8 cellular contexts compared by ENCODE assay signal in genomic region chr2:190319557-190320498, GRCh38. TPM values are rescaled to one million over a fixed set of nuclear protein-coding genes. Genes with fewer than 3 reads are reported as not detected.
DNase-seq lines count a peak whose midpoint lies in the region; ATAC-seq and TF ChIP-seq lines count a peak whose summit lies in the region.

TSS of gene HIBCH (minus strand) at chr2:190319826. CDS start at chr2:190319750, 76 bp downstream.

- peak within 1 kb of the TSS; percentile 80 for H3K27ac Mint-ChIP-seq in dendritic cell treated with granulocyte-macrophage colony-stimulating factor and Interleukin-4, amounts not matched to agents 40 ng/mL and 50 ng/mL, for 4 days

- H3K4me3 Mint-ChIP-seq in dendritic cell treated with granulocyte-macrophage colony-stimulating factor and Interleukin-4, amounts not matched to agents 40 ng/mL and 50 ng/mL, for 4 days = peak within 1 kb of the TSS; percentile 82

- peaks cover 15% of the 10 kb centered on the region for H3K4me1 Mint-ChIP-seq in dendritic cell treated with granulocyte-macrophage colony-stimulating factor and Interleukin-4, amounts not matched to agents 40 ng/mL and 50 ng/mL, for 4 days (ENCODE audit: low read depth)

- H3K4me3 ChIP-seq in BLaER1 treated with 17β-estradiol and CSF1 and Interleukin-3, amounts not matched to agents 10 nM and 100 nM = peak within 1 kb of the TSS; percentile 59 to 83 (median 68)
- peak within 1 kb of the TSS; percentile 63 to 70 for H3K4me3 ChIP-seq in left lung

- DNase-seq in GM19240 (ENCODE audit: insufficient read length, low spot score) = peak; percentile 41
- DNase-seq in NCI-H526 treated with DMSO at 0.1 percent for 48 hours (lab: John Stamatoyannopoulos, UW) = peak; percentile 98
- peak; percentile 67 to 89 for DNase-seq in activated CD4-positive, alpha-beta T cell treated with anti-CD3 and anti-CD28 coated beads, Interleukin-2, amount 50 U/mL, for 24 hours (ENCODE audit: low read depth in 1 of 2, low spot score in 1 of 2)
- DNase-seq in left lung = peak; percentile 99 to 100
- peak; percentile 90 for DNase-seq in stimulated activated CD4-positive, alpha-beta T cell treated with anti-CD3 and anti-CD28 coated beads, Interleukin-4, amount 100 ng/mL, for 1 hour

- H4K20me1 ChIP-seq in BLaER1 treated with 17β-estradiol and CSF1 and Interleukin-3, amounts not matched to agents 10 nM and 100 nM = peaks cover 0 to 6% (median 0%) of the 10 kb centered on the region in 11 experiments; a peak in 2 of 22 replicates

- no peaks in the 10 kb centered on the region for H3K27me3 ChIP-seq in BLaER1 treated with 17β-estradiol and CSF1 and Interleukin-3, amounts not matched to agents 10 nM and 100 nM
- H3K27me3 ChIP-seq in left lung = no peaks in the 10 kb centered on the region

- H3K27me3 Mint-ChIP-seq in dendritic cell treated with granulocyte-macrophage colony-stimulating factor and Interleukin-4, amounts not matched to agents 40 ng/mL and 50 ng/mL, for 4 days = no peaks in the 10 kb centered on the region

- peaks cover 31 to 46% (median 40%) of the 10 kb centered on the region in 10 experiments for H3K4me1 ChIP-seq in BLaER1 treated with 17β-estradiol and CSF1 and Interleukin-3, amounts not matched to agents 10 nM and 100 nM
- H3K4me1 ChIP-seq in left lung = peaks cover 0 to 34% of the 10 kb centered on the region in 2 donors

- intact Hi-C loops in dendritic cell treated with granulocyte-macrophage colony-stimulating factor and Interleukin-4, amounts not matched to agents 40 ng/mL and 50 ng/mL, for 4 days (cut with micrococcal nuclease) = loop anchor here (2.0 to 10.0 kb wide), 3 partner anchors 23 to 658 kb away; partner anchors contain the start of genes ASNSD1, INPP1, ORMDL1 and PMS1
- intact Hi-C loops in left lung (cut with DNase I) = no loop called here

- peak within 1 kb of the TSS in 10 of 11 experiments; percentile 47 to 73 (median 62); a peak in 21 of 22 replicates for H3K27ac ChIP-seq in BLaER1 treated with 17β-estradiol and CSF1 and Interleukin-3, amounts not matched to agents 10 nM and 100 nM
- H3K27ac ChIP-seq in left lung = peak within 1 kb of the TSS; percentile 87 to 96

- no peaks in the 10 kb centered on the region for H3K9me3 Mint-ChIP-seq in dendritic cell treated with granulocyte-macrophage colony-stimulating factor and Interleukin-4, amounts not matched to agents 40 ng/mL and 50 ng/mL, for 4 days

- no peaks in the 10 kb centered on the region for H3K36me3 ChIP-seq in BLaER1 treated with 17β-estradiol and CSF1 and Interleukin-3, amounts not matched to agents 10 nM and 100 nM
- no peaks in the 10 kb centered on the region for H3K36me3 ChIP-seq in left lung

- ATAC-seq in HG03469 (IDR thresholded peaks at IDR 0.05; ENCODE audit: unreplicated experiment) (peak; percentile 88), left lung (peak; percentile 97)

- peak; percentile 60 to 76 for TF ChIP-seq CTCF in left lung (IDR thresholded peaks at IDR 0.05)

- peaks cover 8% of the 10 kb centered on the region for H3K36me3 Mint-ChIP-seq in dendritic cell treated with granulocyte-macrophage colony-stimulating factor and Interleukin-4, amounts not matched to agents 40 ng/mL and 50 ng/mL, for 4 days (ENCODE audit: low read depth)

- H3K9me3 ChIP-seq in BLaER1 treated with 17β-estradiol and CSF1 and Interleukin-3, amounts not matched to agents 10 nM and 100 nM (replicated peaks in 1 of 11) = no peaks in the 10 kb centered on the region
- H3K9me3 ChIP-seq in left lung = no peaks in the 10 kb centered on the region

- peak within 1 kb of the TSS; percentile 70 to 95 (median 89) for H3K4me2 ChIP-seq in BLaER1 treated with 17β-estradiol and CSF1 and Interleukin-3, amounts not matched to agents 10 nM and 100 nM

- peak within 1 kb of the TSS; percentile 59 to 80 (median 77) for H3K9ac ChIP-seq in BLaER1 treated with 17β-estradiol and CSF1 and Interleukin-3, amounts not matched to agents 10 nM and 100 nM

RNA-seq across cellular contexts. Expression of gene HIBCH, which starts in this region (rescaled TPM):
- total RNA-seq in left lung = 10 to 100 TPM; 31.8 to 32.9 TPM

Comparison
In these comparisons a context has a peak if more than half of its experiments do, and no peak if none do; other contexts are left out.
1. Peak in every context shown above with its lines: DNase-seq, ATAC-seq, H3K4me3 ChIP-seq and H3K27ac ChIP-seq.
2. DNase-seq: peak in every context shown above with its lines; median percentile 100 in left lung; 98 in NCI-H526 treated with DMSO at 0.1 percent for 48 hours; 90 in stimulated activated CD4-positive, alpha-beta T cell treated with anti-CD3 and anti-CD28 coated beads, Interleukin-4, amount 100 ng/mL, for 1 hour; 78 in activated CD4-positive, alpha-beta T cell treated with anti-CD3 and anti-CD28 coated beads, Interleukin-2, amount 50 U/mL, for 24 hours; 41 in GM19240.